In the genomic region with DNA sequence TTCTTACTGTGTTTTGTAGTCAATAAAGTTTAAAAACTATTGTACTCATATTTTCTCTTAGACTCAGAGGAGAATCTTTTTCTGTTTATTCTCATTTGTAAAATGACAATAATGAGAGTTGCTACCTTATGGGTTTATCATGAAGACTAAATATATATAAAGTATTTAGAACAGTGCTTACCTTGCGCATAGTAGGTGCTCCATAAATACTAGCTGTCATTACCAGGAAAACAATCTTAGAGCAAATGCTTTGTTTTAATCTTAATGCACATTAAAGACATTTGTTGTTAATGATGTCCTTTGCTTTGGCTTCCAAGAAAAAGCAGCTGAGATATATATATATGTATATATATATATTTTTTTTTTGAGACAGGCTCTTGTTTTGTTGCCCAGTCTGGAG, we compare ENCODE assay signal across 7 cellular contexts.
"Had no signal": no experiment of that assay in that cellular context is flagged by ENCODE, and none has a peak within 500 bp of the region (broad histone marks: within the 10 kb centered on the region; RNA-seq: fewer than 3 reads in every experiment).

No MANE protein-coding gene starts in this region.

- FAIRE-seq: GM12878, GM12891, GM12892, GM18507, GM19239 had no signal

- H3K4me3 ChIP-seq: GM12878 had no signal

- DNase-seq: GDM1, GF-D8 had no signal

- ATAC-seq: GM12878 had no signal
